ENCODE assay signal across 8 cellular contexts in genomic region chr5:33997331-33997983, GRCh38. TPM values are rescaled to one million over a fixed set of nuclear protein-coding genes. Genes with fewer than 3 reads are reported as not detected.
DNase-seq lines count a peak whose midpoint lies in the region; ATAC-seq lines count a peak whose summit lies in the region.

No MANE protein-coding gene starts in this region.

- DNase-seq in C1 segment of cervical spinal cord (lab: John Stamatoyannopoulos, UW): peak in 9 of 14 donors; percentile 8 to 81 (median 25)
- DNase-seq in NCI-H2227 treated with DMSO at 0.1 percent for 48 hours (lab: John Stamatoyannopoulos, UW): peak; percentile 57
- DNase-seq in activated CD4-positive, alpha-beta memory T cell treated with anti-CD3 and anti-CD28 coated beads, Interleukin-2, amount 10 ng/mL, durations not matched to agents 7 days and 5 days: peak; percentile 32
- DNase-seq in glomerular visceral epithelial cell (ENCODE audit: extremely low spot score): peak; percentile 76
- DNase-seq in pons (ENCODE audit: low spot score): peak; percentile 85
- DNase-seq in DMS79 treated with DMSO at 0.1 percent for 48 hours (lab: John Stamatoyannopoulos, UW): no peak

- H3K27ac Mint-ChIP-seq in activated CD4-positive, alpha-beta memory T cell treated with anti-CD3 and anti-CD28 coated beads, Interleukin-2, amount 10 ng/mL, durations not matched to agents 7 days and 5 days: no peak overlapping the region

- H3K4me3 Mint-ChIP-seq in activated CD4-positive, alpha-beta memory T cell treated with anti-CD3 and anti-CD28 coated beads, Interleukin-2, amount 10 ng/mL, durations not matched to agents 7 days and 5 days: no peak overlapping the region

- POLR2A ChIA-PET in activated CD4-positive, alpha-beta memory T cell treated with anti-CD3 and anti-CD28 coated beads, Interleukin-2, amount 10 ng/mL, durations not matched to agents 7 days and 5 days (lab: Charles Lee): interaction anchor here (1.5 kb wide), 1 partner anchor 11 kb away, joined by 5 read pairs; no protein-coding TSS in a partner anchor

- ATAC-seq in GM18508 (IDR thresholded peaks at IDR 0.05; ENCODE audit: insufficient read depth, unreplicated experiment): peak; percentile 74
- ATAC-seq in HG03103 (IDR thresholded peaks at IDR 0.05; ENCODE audit: low read depth, unreplicated experiment): peak; percentile 84

- peaks cover 30% of the 10 kb centered on the region for H3K4me1 Mint-ChIP-seq in activated CD4-positive, alpha-beta memory T cell treated with anti-CD3 and anti-CD28 coated beads, Interleukin-2, amount 10 ng/mL, durations not matched to agents 7 days and 5 days

- peaks cover 11% of the 10 kb centered on the region for H3K36me3 Mint-ChIP-seq in activated CD4-positive, alpha-beta memory T cell treated with anti-CD3 and anti-CD28 coated beads, Interleukin-2, amount 10 ng/mL, durations not matched to agents 7 days and 5 days (ENCODE audit: low read depth)

- H3K27me3 Mint-ChIP-seq in activated CD4-positive, alpha-beta memory T cell treated with anti-CD3 and anti-CD28 coated beads, Interleukin-2, amount 10 ng/mL, durations not matched to agents 7 days and 5 days: no peaks in the 10 kb centered on the region

- CTCF ChIA-PET in activated CD4-positive, alpha-beta memory T cell treated with anti-CD3 and anti-CD28 coated beads, Interleukin-2, amount 10 ng/mL, durations not matched to agents 7 days and 5 days (lab: Charles Lee): interaction anchor here (0.8 to 4.1 kb wide), 12 partner anchors 9 to 488 kb away, joined by 3 to 16 read pairs (median 6); partner anchors contain the start of gene AMACR

- no peaks in the 10 kb centered on the region for H3K9me3 Mint-ChIP-seq in activated CD4-positive, alpha-beta memory T cell treated with anti-CD3 and anti-CD28 coated beads, Interleukin-2, amount 10 ng/mL, durations not matched to agents 7 days and 5 days

RNA-seq across cellular contexts. Expression of gene AMACR, which starts 10.4 kb away (rescaled TPM):
- total RNA-seq in activated CD4-positive, alpha-beta memory T cell treated with anti-CD3 and anti-CD28 coated beads, Interleukin-2, amount 10 ng/mL, durations not matched to agents 7 days and 5 days: 1 to 10 TPM; 7.5 to 7.8 TPM

RNA-seq across cellular contexts. Expression of gene SLC45A2, which starts 13.0 kb away (rescaled TPM):
- under 1 TPM in 1 of 2 experiments, not detected in 1; 0.23 TPM for total RNA-seq in activated CD4-positive, alpha-beta memory T cell treated with anti-CD3 and anti-CD28 coated beads, Interleukin-2, amount 10 ng/mL, durations not matched to agents 7 days and 5 days

RNA-seq across cellular contexts. Expression of gene C1QTNF3, which starts 45.6 kb away (rescaled TPM):
- 1 to 10 TPM; 2.5 to 3.3 TPM for total RNA-seq in activated CD4-positive, alpha-beta memory T cell treated with anti-CD3 and anti-CD28 coated beads, Interleukin-2, amount 10 ng/mL, durations not matched to agents 7 days and 5 days
